Comparison of ENCODE assay signal across 17 cellular contexts in the genomic region with DNA sequence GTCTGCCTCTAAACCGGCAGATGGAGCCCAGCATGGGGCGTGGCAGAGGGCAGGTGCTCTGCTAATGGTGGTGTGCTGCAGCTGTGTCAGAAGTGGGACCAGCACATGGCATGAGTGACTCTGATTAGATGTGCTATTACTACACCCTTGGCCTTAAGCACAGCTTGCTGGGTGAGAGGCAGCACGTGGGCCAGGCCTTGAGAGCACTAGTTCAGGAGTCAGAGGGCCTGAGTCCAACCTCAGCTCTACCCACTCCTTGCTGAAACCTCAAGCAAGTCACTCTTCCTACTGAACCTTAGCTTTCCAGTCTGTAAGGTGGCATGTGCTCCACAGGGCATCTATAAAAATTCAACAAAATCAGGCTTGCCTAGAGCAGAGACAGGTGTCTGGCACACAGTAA. TPM values are rescaled to one million over a fixed set of nuclear protein-coding genes. Genes with fewer than 3 reads are reported as not detected.
DNase-seq lines count a peak whose midpoint lies in the region; ATAC-seq and TF ChIP-seq lines count a peak whose summit lies in the region.
"Had no signal": no experiment of that assay in that cellular context is flagged by ENCODE, and none has a peak within 500 bp of the region (broad histone marks: within the 10 kb centered on the region; RNA-seq: fewer than 3 reads in every experiment).

No MANE protein-coding gene starts in this region.

- peaks cover 2% of the 10 kb centered on the region for H3K4me1 ChIP-seq in Panc1 (ENCODE audit: control insufficient read depth, insufficient read depth, low read length)

- intact Hi-C loops in Panc1 (cut with micrococcal nuclease; ENCODE audit: unreplicated experiment) = no loop called here

- no peaks in the 10 kb centered on the region for H3K9me3 ChIP-seq in Panc1 (ENCODE audit: control insufficient read depth, insufficient read depth, low read depth, low read length)
- H3K9me3 ChIP-seq: MG63, SJCRH30 had no signal

- H3K4me3 ChIP-seq in Panc1 (ENCODE audit: low read depth in 2 of 2, low read length in 2 of 2) = no peak overlapping the region
- H3K4me3 ChIP-seq: MG63, SJCRH30 had no signal

- peak; percentile 6 for ATAC-seq in Panc1
- ATAC-seq in stimulated activated naive CD8-positive, alpha-beta T cell treated with anti-CD3 and anti-CD28 coated beads, Interleukin-15, Interleukin-2, amounts not matched to agents 100 U/mL and 50 U/mL, for 24 hours = peak; percentile 26

- peaks cover 5% of the 10 kb centered on the region; the same call in 1 of the 2 replicates for H3K36me3 ChIP-seq in Panc1 (ENCODE audit: control insufficient read depth, insufficient read depth, low read length)

- peak; percentile 49 for DNase-seq in DMS 273 treated with DMSO at 0.1 percent for 48 hours (lab: John Stamatoyannopoulos, UW)
- peak; percentile 32 for DNase-seq in NCI-H2171 (lab: John Stamatoyannopoulos, UW)
- no peak for DNase-seq in Panc1 (ENCODE audit: low read depth, low spot score)
- no peak for DNase-seq in stimulated activated naive CD8-positive, alpha-beta T cell treated with anti-CD3 and anti-CD28 coated beads, Interleukin-15, Interleukin-2, amounts not matched to agents 100 U/mL and 50 U/mL, for 24 hours
- DNase-seq in T-helper 1 cell = no peak
- no peak for DNase-seq in DMS114 treated with DMSO at 0.1 percent for 48 hours (lab: John Stamatoyannopoulos, UW; ENCODE audit: unreplicated experiment)
- DNase-seq in activated CD8-positive, alpha-beta memory T cell treated with anti-CD3 and anti-CD28 coated beads, Interleukin-2, amount 50 U/mL, for 48 hours = no peak
- DNase-seq: CD8-positive, alpha-beta memory T cell; DMS153; MG63; NCI-H1105; NCI-H187 treated with DMSO at 0.1 percent for 48 hours; NCI-H2227 treated with DMSO at 0.1 percent for 48 hours; SJCRH30 had no signal

- BruUV-seq in Panc1 (replicated peaks; lab: Mats Ljungman, UMichigan) = no TSS peak

- no peaks in the 10 kb centered on the region for H3K27me3 ChIP-seq in Panc1 (ENCODE audit: control insufficient read depth, insufficient read depth, low read length)
- H3K27me3 ChIP-seq: MG63, SJCRH30 had no signal

- POLR2A ChIA-PET in Panc1 (lab: Charles Lee) = interaction anchor here (0.6 to 1.2 kb wide), 6 partner anchors 20 to 858 kb away, joined by 3 to 19 read pairs (median 5); no protein-coding TSS in a partner anchor

- CTCF ChIA-PET in Panc1 (lab: Charles Lee) = interaction anchor here (0.5 to 2.3 kb wide), 6 partner anchors 23 to 128 kb away, joined by 3 to 18 read pairs (median 4); a partner anchor contains a TSS

- no peak overlapping the region for H3K27ac ChIP-seq in Panc1 (ENCODE audit: low read length)
- H3K27ac ChIP-seq: KMS-11, SJCRH30 had no signal

- TF ChIP-seq CTCF in Panc1 (IDR thresholded peaks at IDR 0.05) = no peak

- in situ Hi-C loops in Panc1 (cut with HindIII; ENCODE audit: low pct_unique_long_range_greater_than_20kb, low sequenced_read_pairs) = loop anchor here (5.0 kb wide), 3 partner anchors 40 to 80 kb away; a partner anchor contains a TSS

RNA-seq across cellular contexts. Expression of a gene that starts 22.7 kb away (rescaled TPM):
- total RNA-seq in Panc1 (2021; ENCODE audit: unreplicated experiment) = 2,376 TPM
- polyA plus RNA-seq in Panc1 (2012; ENCODE audit: insufficient read length) = 2,447 TPM

RNA-seq across cellular contexts. Expression of a gene that starts 35.9 kb away (rescaled TPM):
- total RNA-seq in Panc1 (2021; ENCODE audit: unreplicated experiment) = 3.0 TPM
- 4.4 TPM for polyA plus RNA-seq in Panc1 (2012; ENCODE audit: insufficient read length)
- total RNA-seq: H4, SJCRH30 had no signal
- polyA plus RNA-seq: CD8-positive, alpha-beta memory T cell had no signal

RNA-seq across cellular contexts. Expression of a gene that starts 44.2 kb away (rescaled TPM):
- 2.3 TPM for total RNA-seq in Panc1 (2021; ENCODE audit: unreplicated experiment)
- 1.8 TPM for polyA plus RNA-seq in Panc1 (2012; ENCODE audit: insufficient read length)
- total RNA-seq: CD8-positive, alpha-beta memory T cell; H4; SJCRH30 had no signal
- polyA plus RNA-seq: BJ; CD8-positive, alpha-beta memory T cell had no signal

Comparison
In these comparisons a context has a peak if more than half of its experiments do, and no peak if none do; other contexts are left out.
1. DNase-seq: peak in DMS 273 treated with DMSO at 0.1 percent for 48 hours (single experiment) and NCI-H2171 (single experiment); none in Panc1 (single experiment), stimulated activated naive CD8-positive, alpha-beta T cell treated with anti-CD3 and anti-CD28 coated beads, Interleukin-15, Interleukin-2, amounts not matched to agents 100 U/mL and 50 U/mL, for 24 hours (single experiment), T-helper 1 cell (0 of 5), DMS114 treated with DMSO at 0.1 percent for 48 hours (single experiment) and activated CD8-positive, alpha-beta memory T cell treated with anti-CD3 and anti-CD28 coated beads, Interleukin-2, amount 50 U/mL, for 48 hours (single experiment).